ENCODE assay signal across 36 cellular contexts in genomic region chr11:4111834-4112233, GRCh38.
"Had no signal": no experiment of that assay in that cellular context is flagged by ENCODE, and none has a peak within 500 bp of the region (broad histone marks: within the 10 kb centered on the region; RNA-seq: fewer than 3 reads in every experiment).

No MANE protein-coding gene starts in this region.

- H3K4me1 Mint-ChIP-seq: activated B cell treated with CpG ODN at 0.5 μM for 24 hours; activated naive CD4-positive, alpha-beta T cell treated with anti-CD3 and anti-CD28 coated beads, Interleukin-2, amount 50 U/mL, for 24 hours; brain; central memory CD8-positive, alpha-beta T cell had no signal

- H3K9me3 Mint-ChIP-seq: activated B cell treated with CpG ODN at 0.5 μM for 24 hours; activated CD4-positive, alpha-beta memory T cell treated with anti-CD3 and anti-CD28 coated beads for 36 hours; activated CD8-positive, alpha-beta T cell treated with anti-CD3 and anti-CD28 coated beads for 36 hours; activated naive CD4-positive, alpha-beta T cell treated with anti-CD3 and anti-CD28 coated beads, Interleukin-2, amount 10 ng/mL, durations not matched to agents 7 days and 5 days; activated naive CD4-positive, alpha-beta T cell treated with anti-CD3 and anti-CD28 coated beads, Interleukin-2, amount 50 U/mL, for 24 hours; activated T-cell treated with anti-CD3 and anti-CD28 coated beads, Interleukin-2, amount 50 U/mL, for 4 hours; activated T-cell treated with anti-CD3 and anti-CD28 coated beads, Interleukin-2, amount 50 U/mL, for 72 hours; activated T-helper 1 cell treated with anti-CD3 and anti-CD28 coated beads, Interleukin-12 subunit alpha, Interleukin-12 subunit beta, Interleukin-2, Interleukin-4 antibody, amounts not matched to agents 30 ng/mL and 10 ng/mL and 1 ng/mL, durations not matched to agents 14 hours and 24 hours and 36 hours; activated T-helper 17 cell treated with anti-CD3 and anti-CD28 coated beads, Interleukin-2, amount 50 U/mL, for 72 hours; brain; central memory CD8-positive, alpha-beta T cell; T-helper 1 cell treated with Interleukin-12 subunit alpha and Interleukin-12 subunit beta and Interleukin-4 antibody, amounts not matched to agents 30 μg/mL and 1 μg/mL, for 36 hours; T-helper 2 cell treated with Interferon-gamma antibody and Interleukin-4, amounts not matched to agents 5 μg/mL and 100 μg/mL, for 36 hours had no signal

- H3K4me3 Mint-ChIP-seq: activated B cell treated with CpG ODN at 0.5 μM for 24 hours; activated CD4-positive, alpha-beta memory T cell treated with anti-CD3 and anti-CD28 coated beads for 36 hours; activated CD8-positive, alpha-beta T cell treated with anti-CD3 and anti-CD28 coated beads for 36 hours; activated naive CD4-positive, alpha-beta T cell treated with anti-CD3 and anti-CD28 coated beads, Interleukin-2, amount 10 ng/mL, durations not matched to agents 7 days and 5 days; activated naive CD4-positive, alpha-beta T cell treated with anti-CD3 and anti-CD28 coated beads, Interleukin-2, amount 50 U/mL, for 24 hours; activated naive CD8-positive, alpha-beta T cell; activated T-cell treated with anti-CD3 and anti-CD28 coated beads, Interleukin-2, amount 50 U/mL, for 4 hours; activated T-cell treated with anti-CD3 and anti-CD28 coated beads, Interleukin-2, amount 50 U/mL, for 72 hours; activated T-helper 1 cell treated with anti-CD3 and anti-CD28 coated beads, Interleukin-12 subunit alpha, Interleukin-12 subunit beta, Interleukin-2, Interleukin-4 antibody, amounts not matched to agents 30 ng/mL and 10 ng/mL and 1 ng/mL, durations not matched to agents 14 hours and 24 hours and 36 hours; activated T-helper 17 cell treated with anti-CD3 and anti-CD28 coated beads, Interleukin-2, amount 50 U/mL, for 72 hours; brain; central memory CD8-positive, alpha-beta T cell; T-helper 1 cell treated with Interleukin-12 subunit alpha and Interleukin-12 subunit beta and Interleukin-4 antibody, amounts not matched to agents 30 μg/mL and 1 μg/mL, for 36 hours; T-helper 2 cell treated with Interferon-gamma antibody and Interleukin-4, amounts not matched to agents 5 μg/mL and 100 μg/mL, for 36 hours had no signal

- H3K9me3 ChIP-seq: ascending aorta had no signal

- H3K27me3 Mint-ChIP-seq: activated B cell treated with CpG ODN at 0.5 μM for 24 hours; activated CD4-positive, alpha-beta memory T cell treated with anti-CD3 and anti-CD28 coated beads for 36 hours; activated CD8-positive, alpha-beta T cell treated with anti-CD3 and anti-CD28 coated beads for 36 hours; activated naive CD4-positive, alpha-beta T cell treated with anti-CD3 and anti-CD28 coated beads, Interleukin-2, amount 10 ng/mL, durations not matched to agents 7 days and 5 days; activated naive CD4-positive, alpha-beta T cell treated with anti-CD3 and anti-CD28 coated beads, Interleukin-2, amount 50 U/mL, for 24 hours; activated naive CD8-positive, alpha-beta T cell; activated T-helper 17 cell treated with anti-CD3 and anti-CD28 coated beads, Interleukin-2, amount 50 U/mL, for 72 hours; central memory CD8-positive, alpha-beta T cell had no signal

- H3K4me1 ChIP-seq: ascending aorta had no signal

- H3K27ac ChIP-seq: ascending aorta, cardiac muscle cell, VCaP had no signal

- ATAC-seq: activated CD8-positive, alpha-beta T cell treated with anti-CD3 and anti-CD28 coated beads for 36 hours; activated T-cell treated with anti-CD3 and anti-CD28 coated beads, Interleukin-2, amount 50 U/mL, for 4 hours; activated T-cell treated with anti-CD3 and anti-CD28 coated beads, Interleukin-2, amount 50 U/mL, for 72 hours; activated T-helper 17 cell treated with anti-CD3 and anti-CD28 coated beads, Interleukin-2, amount 50 U/mL, for 72 hours had no signal

- DNase-seq: activated B cell treated with CpG ODN at 0.5 μM for 24 hours; activated CD4-positive, alpha-beta memory T cell treated with anti-CD3 and anti-CD28 coated beads for 36 hours; activated CD4-positive, alpha-beta T cell treated with anti-CD3 and anti-CD28 coated beads for 48 hours; activated CD4-positive, alpha-beta T cell treated with anti-CD3 and anti-CD28 coated beads, Interleukin-2, amount 50 U/mL, for 1 hour; activated CD4-positive, alpha-beta T cell treated with anti-CD3 and anti-CD28 coated beads, Interleukin-2, amount 50 U/mL, for 4 hours; activated CD4-positive, CD25-positive, alpha-beta regulatory T cell treated with anti-CD3 and anti-CD28 coated beads, Interleukin-2, amount 50 U/mL, for 72 hours; activated CD8-positive, alpha-beta memory T cell treated with anti-CD3 and anti-CD28 coated beads, Interleukin-2, amount 50 U/mL, for 4 hours; activated CD8-positive, alpha-beta T cell treated with anti-CD3 and anti-CD28 coated beads for 36 hours; activated effector memory CD4-positive, alpha-beta T cell treated with Interleukin-2 at 50 U/mL for 16 hours; activated gamma-delta T cell; activated naive CD4-positive, alpha-beta T cell treated with anti-CD3 and anti-CD28 coated beads, Interleukin-2, amount 10 ng/mL, durations not matched to agents 7 days and 5 days; activated naive CD4-positive, alpha-beta T cell treated with Interleukin-2 at 50 U/mL for 16 hours; activated T-cell treated with anti-CD3 and anti-CD28 coated beads for 4 hours; activated T-cell treated with anti-CD3 and anti-CD28 coated beads, Interleukin-2, amount 50 U/mL, for 1 hour; activated T-cell treated with anti-CD3 and anti-CD28 coated beads, Interleukin-2, amount 50 U/mL, for 4 hours; activated T-cell treated with anti-CD3 and anti-CD28 coated beads, Interleukin-2, amount 50 U/mL, for 72 hours; amygdala; anterior cingulate cortex; caudate nucleus; cerebellar nuclear complex; T-helper 1 cell; T-helper 2 cell; T-helper 9 cell had no signal

- H3K27ac Mint-ChIP-seq: activated B cell treated with CpG ODN at 0.5 μM for 24 hours; activated CD4-positive, alpha-beta memory T cell treated with anti-CD3 and anti-CD28 coated beads for 36 hours; activated CD8-positive, alpha-beta T cell treated with anti-CD3 and anti-CD28 coated beads for 36 hours; activated naive CD4-positive, alpha-beta T cell treated with anti-CD3 and anti-CD28 coated beads, Interleukin-2, amount 50 U/mL, for 24 hours; activated naive CD8-positive, alpha-beta T cell; activated T-cell treated with anti-CD3 and anti-CD28 coated beads, Interleukin-2, amount 50 U/mL, for 72 hours; activated T-helper 1 cell treated with anti-CD3 and anti-CD28 coated beads, Interleukin-12 subunit alpha, Interleukin-12 subunit beta, Interleukin-2, Interleukin-4 antibody, amounts not matched to agents 30 ng/mL and 10 ng/mL and 1 ng/mL, durations not matched to agents 14 hours and 24 hours and 36 hours; activated T-helper 17 cell treated with anti-CD3 and anti-CD28 coated beads, Interleukin-2, amount 50 U/mL, for 72 hours; brain; T-helper 1 cell treated with Interleukin-12 subunit alpha and Interleukin-12 subunit beta and Interleukin-4 antibody, amounts not matched to agents 30 μg/mL and 1 μg/mL, for 36 hours; T-helper 2 cell treated with Interferon-gamma antibody and Interleukin-4, amounts not matched to agents 5 μg/mL and 100 μg/mL, for 36 hours had no signal

- H3K4me3 ChIP-seq: ascending aorta, cardiac muscle cell had no signal

- FAIRE-seq: bronchial epithelial cell, TTC549 had no signal
